Comparison of ENCODE assay signal across 1 cellular context in the genomic region with DNA sequence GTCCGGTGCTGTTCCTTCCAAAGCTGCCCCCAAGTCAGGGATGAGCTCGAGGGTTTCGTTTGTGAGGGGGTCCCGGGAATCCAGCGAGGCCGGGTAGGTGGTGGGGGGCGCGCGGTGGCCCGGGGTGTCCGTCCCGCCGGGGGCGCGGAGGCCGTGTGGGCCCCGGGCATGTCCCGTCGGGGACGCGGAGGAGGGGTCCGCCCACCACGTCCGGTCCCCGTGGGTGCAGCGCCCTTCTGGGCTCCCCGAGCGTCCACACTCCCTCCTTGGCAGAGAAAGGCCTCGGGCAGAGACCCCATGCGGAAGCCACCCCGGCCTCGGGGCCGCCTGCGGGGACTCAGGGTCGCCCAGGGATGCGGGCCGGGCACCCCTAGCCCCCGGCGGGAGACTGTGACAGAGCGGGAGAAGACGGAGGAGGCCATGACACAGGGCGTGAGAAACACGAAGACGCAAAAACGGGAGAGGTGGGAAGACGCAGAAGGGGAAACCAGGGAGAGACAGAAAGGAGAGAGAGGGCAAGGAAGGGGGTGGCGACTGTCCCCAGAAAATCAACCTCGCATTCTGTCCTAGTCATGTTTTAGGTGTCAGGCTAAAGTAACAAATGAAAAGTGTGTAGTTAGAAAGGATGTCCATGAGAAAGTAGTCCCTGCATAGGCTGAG.
TF ChIP-seq lines count a peak whose summit lies in the region.

No MANE protein-coding gene starts in this region.

TF ChIP-seq in K562, 482 proteins besides CTCF, POLR2A, EP300 and RAD21 (continues in another document):
- TF ChIP-seq ARID2 (IDR thresholded peaks at IDR 0.05) (peak; percentile 57; the same call in 1 of the 2 replicates), MYC (IDR thresholded peaks at IDR 0.05; ENCODE audit: low read depth, low read length) (0 out of 2 replicates have a peak, but pooled peaks have one; percentile 16), MYC (CRISPR knock-in tag; IDR thresholded peaks at IDR 0.05; ENCODE audit: borderline replicate concordance, low read depth) (no peak), ZNF282 (CRISPR knock-in tag; IDR thresholded peaks at IDR 0.05) (peak; percentile 90), STAG1 (CRISPR knock-in tag; IDR thresholded peaks at IDR 0.05; ENCODE audit: borderline replicate concordance) (peak; percentile 59; the same call in 1 of the 2 replicates), CBFA2T3 (IDR thresholded peaks at IDR 0.05) (0 out of 2 replicates have a peak, but pooled peaks have one; percentile 1), TBP (optimal IDR thresholded peaks at IDR 0.05; ENCODE audit: low read depth, low read length) (no peak), TSC22D4 (tag; IDR thresholded peaks at IDR 0.05) (no peak), ZBTB7A (IDR thresholded peaks at IDR 0.05; ENCODE audit: borderline replicate concordance, control insufficient read depth, low read depth, low read length) (peak; percentile 85), SMARCA5 (IDR thresholded peaks at IDR 0.05) (0 out of 2 replicates have a peak, but pooled peaks have one; percentile 14), HDGF (IDR thresholded peaks at IDR 0.05) (peak; percentile 37; the same call in 1 of the 2 replicates), ZNF589 (CRISPR knock-in tag; IDR thresholded peaks at IDR 0.05; ENCODE audit: low read depth) (no peak), MIER1 (IDR thresholded peaks at IDR 0.05; ENCODE audit: low read depth) (peak; percentile 54; the same call in 1 of the 2 replicates), ARNT (IDR thresholded peaks at IDR 0.05) (no peak; a peak in 1 of 4 replicates), THRAP3 (IDR thresholded peaks at IDR 0.05; ENCODE audit: borderline replicate concordance) (peak; percentile 55; the same call in 1 of the 2 replicates), GABPB2 (CRISPR knock-in tag; conservative IDR thresholded peaks at IDR 0.05) (0 out of 2 replicates have a peak, but pooled peaks have one; percentile 44), IFI16 (CRISPR knock-in tag; IDR thresholded peaks at IDR 0.05) (no peak), NONO (IDR thresholded peaks at IDR 0.05; ENCODE audit: low read depth in 2 of 2, low read length in 1 of 2) (no peak), EGR1 (conservative IDR thresholded peaks at IDR 0.05) (peak; percentile 93), HLTF (IDR thresholded peaks at IDR 0.05) (peak; percentile 88), RBFOX2 (IDR thresholded peaks at IDR 0.05; ENCODE audit: low read depth, low read length) (no peak; the same call in 1 of the 2 replicates), BCOR (IDR thresholded peaks at IDR 0.05) (peak; percentile 8; the same call in 1 of the 2 replicates), L3MBTL2 (IDR thresholded peaks at IDR 0.05) (peak; percentile 76), POLR2B (IDR thresholded peaks at IDR 0.05; ENCODE audit: low read depth, partially characterized antibody) (peak; percentile 9), NFIC (IDR thresholded peaks at IDR 0.05) (peak; percentile 38; the same call in 1 of the 2 replicates), ZNF561 (CRISPR knock-in tag; conservative IDR thresholded peaks at IDR 0.05) (0 out of 2 replicates have a peak, but pooled peaks have one; percentile 20), KAT2B (IDR thresholded peaks at IDR 0.05; ENCODE audit: low read depth, low read length) (no peak), ELF4 (CRISPR knock-in tag; IDR thresholded peaks at IDR 0.05) (peak; percentile 59; the same call in 1 of the 2 replicates)
- TF ChIP-seq, protein P1, sequence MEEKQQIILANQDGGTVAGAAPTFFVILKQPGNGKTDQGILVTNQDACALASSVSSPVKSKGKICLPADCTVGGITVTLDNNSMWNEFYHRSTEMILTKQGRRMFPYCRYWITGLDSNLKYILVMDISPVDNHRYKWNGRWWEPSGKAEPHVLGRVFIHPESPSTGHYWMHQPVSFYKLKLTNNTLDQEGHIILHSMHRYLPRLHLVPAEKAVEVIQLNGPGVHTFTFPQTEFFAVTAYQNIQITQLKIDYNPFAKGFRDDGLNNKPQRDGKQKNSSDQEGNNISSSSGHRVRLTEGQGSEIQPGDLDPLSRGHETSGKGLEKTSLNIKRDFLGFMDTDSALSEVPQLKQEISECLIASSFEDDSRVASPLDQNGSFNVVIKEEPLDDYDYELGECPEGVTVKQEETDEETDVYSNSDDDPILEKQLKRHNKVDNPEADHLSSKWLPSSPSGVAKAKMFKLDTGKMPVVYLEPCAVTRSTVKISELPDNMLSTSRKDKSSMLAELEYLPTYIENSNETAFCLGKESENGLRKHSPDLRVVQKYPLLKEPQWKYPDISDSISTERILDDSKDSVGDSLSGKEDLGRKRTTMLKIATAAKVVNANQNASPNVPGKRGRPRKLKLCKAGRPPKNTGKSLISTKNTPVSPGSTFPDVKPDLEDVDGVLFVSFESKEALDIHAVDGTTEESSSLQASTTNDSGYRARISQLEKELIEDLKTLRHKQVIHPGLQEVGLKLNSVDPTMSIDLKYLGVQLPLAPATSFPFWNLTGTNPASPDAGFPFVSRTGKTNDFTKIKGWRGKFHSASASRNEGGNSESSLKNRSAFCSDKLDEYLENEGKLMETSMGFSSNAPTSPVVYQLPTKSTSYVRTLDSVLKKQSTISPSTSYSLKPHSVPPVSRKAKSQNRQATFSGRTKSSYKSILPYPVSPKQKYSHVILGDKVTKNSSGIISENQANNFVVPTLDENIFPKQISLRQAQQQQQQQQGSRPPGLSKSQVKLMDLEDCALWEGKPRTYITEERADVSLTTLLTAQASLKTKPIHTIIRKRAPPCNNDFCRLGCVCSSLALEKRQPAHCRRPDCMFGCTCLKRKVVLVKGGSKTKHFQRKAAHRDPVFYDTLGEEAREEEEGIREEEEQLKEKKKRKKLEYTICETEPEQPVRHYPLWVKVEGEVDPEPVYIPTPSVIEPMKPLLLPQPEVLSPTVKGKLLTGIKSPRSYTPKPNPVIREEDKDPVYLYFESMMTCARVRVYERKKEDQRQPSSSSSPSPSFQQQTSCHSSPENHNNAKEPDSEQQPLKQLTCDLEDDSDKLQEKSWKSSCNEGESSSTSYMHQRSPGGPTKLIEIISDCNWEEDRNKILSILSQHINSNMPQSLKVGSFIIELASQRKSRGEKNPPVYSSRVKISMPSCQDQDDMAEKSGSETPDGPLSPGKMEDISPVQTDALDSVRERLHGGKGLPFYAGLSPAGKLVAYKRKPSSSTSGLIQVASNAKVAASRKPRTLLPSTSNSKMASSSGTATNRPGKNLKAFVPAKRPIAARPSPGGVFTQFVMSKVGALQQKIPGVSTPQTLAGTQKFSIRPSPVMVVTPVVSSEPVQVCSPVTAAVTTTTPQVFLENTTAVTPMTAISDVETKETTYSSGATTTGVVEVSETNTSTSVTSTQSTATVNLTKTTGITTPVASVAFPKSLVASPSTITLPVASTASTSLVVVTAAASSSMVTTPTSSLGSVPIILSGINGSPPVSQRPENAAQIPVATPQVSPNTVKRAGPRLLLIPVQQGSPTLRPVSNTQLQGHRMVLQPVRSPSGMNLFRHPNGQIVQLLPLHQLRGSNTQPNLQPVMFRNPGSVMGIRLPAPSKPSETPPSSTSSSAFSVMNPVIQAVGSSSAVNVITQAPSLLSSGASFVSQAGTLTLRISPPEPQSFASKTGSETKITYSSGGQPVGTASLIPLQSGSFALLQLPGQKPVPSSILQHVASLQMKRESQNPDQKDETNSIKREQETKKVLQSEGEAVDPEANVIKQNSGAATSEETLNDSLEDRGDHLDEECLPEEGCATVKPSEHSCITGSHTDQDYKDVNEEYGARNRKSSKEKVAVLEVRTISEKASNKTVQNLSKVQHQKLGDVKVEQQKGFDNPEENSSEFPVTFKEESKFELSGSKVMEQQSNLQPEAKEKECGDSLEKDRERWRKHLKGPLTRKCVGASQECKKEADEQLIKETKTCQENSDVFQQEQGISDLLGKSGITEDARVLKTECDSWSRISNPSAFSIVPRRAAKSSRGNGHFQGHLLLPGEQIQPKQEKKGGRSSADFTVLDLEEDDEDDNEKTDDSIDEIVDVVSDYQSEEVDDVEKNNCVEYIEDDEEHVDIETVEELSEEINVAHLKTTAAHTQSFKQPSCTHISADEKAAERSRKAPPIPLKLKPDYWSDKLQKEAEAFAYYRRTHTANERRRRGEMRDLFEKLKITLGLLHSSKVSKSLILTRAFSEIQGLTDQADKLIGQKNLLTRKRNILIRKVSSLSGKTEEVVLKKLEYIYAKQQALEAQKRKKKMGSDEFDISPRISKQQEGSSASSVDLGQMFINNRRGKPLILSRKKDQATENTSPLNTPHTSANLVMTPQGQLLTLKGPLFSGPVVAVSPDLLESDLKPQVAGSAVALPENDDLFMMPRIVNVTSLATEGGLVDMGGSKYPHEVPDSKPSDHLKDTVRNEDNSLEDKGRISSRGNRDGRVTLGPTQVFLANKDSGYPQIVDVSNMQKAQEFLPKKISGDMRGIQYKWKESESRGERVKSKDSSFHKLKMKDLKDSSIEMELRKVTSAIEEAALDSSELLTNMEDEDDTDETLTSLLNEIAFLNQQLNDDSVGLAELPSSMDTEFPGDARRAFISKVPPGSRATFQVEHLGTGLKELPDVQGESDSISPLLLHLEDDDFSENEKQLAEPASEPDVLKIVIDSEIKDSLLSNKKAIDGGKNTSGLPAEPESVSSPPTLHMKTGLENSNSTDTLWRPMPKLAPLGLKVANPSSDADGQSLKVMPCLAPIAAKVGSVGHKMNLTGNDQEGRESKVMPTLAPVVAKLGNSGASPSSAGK (IDR thresholded peaks at IDR 0.05), result peak; percentile 93
- TF ChIP-seq, protein P2, sequence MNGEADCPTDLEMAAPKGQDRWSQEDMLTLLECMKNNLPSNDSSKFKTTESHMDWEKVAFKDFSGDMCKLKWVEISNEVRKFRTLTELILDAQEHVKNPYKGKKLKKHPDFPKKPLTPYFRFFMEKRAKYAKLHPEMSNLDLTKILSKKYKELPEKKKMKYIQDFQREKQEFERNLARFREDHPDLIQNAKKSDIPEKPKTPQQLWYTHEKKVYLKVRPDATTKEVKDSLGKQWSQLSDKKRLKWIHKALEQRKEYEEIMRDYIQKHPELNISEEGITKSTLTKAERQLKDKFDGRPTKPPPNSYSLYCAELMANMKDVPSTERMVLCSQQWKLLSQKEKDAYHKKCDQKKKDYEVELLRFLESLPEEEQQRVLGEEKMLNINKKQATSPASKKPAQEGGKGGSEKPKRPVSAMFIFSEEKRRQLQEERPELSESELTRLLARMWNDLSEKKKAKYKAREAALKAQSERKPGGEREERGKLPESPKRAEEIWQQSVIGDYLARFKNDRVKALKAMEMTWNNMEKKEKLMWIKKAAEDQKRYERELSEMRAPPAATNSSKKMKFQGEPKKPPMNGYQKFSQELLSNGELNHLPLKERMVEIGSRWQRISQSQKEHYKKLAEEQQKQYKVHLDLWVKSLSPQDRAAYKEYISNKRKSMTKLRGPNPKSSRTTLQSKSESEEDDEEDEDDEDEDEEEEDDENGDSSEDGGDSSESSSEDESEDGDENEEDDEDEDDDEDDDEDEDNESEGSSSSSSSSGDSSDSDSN (IDR thresholded peaks at IDR 0.05; ENCODE audit: borderline replicate concordance in 1 of 2, low read depth in 2 of 2, low read length in 2 of 2), result peak in 1 of 2 experiments; percentile 4; a peak in 2 of 4 replicates
- TF ChIP-seq, protein P3, sequence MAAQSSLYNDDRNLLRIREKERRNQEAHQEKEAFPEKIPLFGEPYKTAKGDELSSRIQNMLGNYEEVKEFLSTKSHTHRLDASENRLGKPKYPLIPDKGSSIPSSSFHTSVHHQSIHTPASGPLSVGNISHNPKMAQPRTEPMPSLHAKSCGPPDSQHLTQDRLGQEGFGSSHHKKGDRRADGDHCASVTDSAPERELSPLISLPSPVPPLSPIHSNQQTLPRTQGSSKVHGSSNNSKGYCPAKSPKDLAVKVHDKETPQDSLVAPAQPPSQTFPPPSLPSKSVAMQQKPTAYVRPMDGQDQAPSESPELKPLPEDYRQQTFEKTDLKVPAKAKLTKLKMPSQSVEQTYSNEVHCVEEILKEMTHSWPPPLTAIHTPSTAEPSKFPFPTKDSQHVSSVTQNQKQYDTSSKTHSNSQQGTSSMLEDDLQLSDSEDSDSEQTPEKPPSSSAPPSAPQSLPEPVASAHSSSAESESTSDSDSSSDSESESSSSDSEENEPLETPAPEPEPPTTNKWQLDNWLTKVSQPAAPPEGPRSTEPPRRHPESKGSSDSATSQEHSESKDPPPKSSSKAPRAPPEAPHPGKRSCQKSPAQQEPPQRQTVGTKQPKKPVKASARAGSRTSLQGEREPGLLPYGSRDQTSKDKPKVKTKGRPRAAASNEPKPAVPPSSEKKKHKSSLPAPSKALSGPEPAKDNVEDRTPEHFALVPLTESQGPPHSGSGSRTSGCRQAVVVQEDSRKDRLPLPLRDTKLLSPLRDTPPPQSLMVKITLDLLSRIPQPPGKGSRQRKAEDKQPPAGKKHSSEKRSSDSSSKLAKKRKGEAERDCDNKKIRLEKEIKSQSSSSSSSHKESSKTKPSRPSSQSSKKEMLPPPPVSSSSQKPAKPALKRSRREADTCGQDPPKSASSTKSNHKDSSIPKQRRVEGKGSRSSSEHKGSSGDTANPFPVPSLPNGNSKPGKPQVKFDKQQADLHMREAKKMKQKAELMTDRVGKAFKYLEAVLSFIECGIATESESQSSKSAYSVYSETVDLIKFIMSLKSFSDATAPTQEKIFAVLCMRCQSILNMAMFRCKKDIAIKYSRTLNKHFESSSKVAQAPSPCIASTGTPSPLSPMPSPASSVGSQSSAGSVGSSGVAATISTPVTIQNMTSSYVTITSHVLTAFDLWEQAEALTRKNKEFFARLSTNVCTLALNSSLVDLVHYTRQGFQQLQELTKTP (IDR thresholded peaks at IDR 0.05; ENCODE audit: low read depth in 1 of 2, partially characterized antibody in 2 of 2), result peak; percentile 36 to 37
- TF ChIP-seq, protein P4, sequence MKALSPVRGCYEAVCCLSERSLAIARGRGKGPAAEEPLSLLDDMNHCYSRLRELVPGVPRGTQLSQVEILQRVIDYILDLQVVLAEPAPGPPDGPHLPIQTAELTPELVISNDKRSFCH (CRISPR knock-in tag; IDR thresholded peaks at IDR 0.05), result no peak
- TF ChIP-seq, protein P4 (tag; IDR thresholded peaks at IDR 0.05), result peak; percentile 14; the same call in 1 of the 2 replicates
- TF ChIP-seq, protein P5, sequence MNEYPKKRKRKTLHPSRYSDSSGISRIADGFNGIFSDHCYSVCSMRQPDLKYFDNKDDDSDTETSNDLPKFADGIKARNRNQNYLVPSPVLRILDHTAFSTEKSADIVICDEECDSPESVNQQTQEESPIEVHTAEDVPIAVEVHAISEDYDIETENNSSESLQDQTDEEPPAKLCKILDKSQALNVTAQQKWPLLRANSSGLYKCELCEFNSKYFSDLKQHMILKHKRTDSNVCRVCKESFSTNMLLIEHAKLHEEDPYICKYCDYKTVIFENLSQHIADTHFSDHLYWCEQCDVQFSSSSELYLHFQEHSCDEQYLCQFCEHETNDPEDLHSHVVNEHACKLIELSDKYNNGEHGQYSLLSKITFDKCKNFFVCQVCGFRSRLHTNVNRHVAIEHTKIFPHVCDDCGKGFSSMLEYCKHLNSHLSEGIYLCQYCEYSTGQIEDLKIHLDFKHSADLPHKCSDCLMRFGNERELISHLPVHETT (CRISPR knock-in tag; conservative IDR thresholded peaks at IDR 0.05 in 1 of 2, IDR thresholded peaks at IDR 0.05 in 1 of 2), result peak in 1 of 2 experiments; percentile 9; a peak in 1 of 4 replicates
- TF ChIP-seq, protein P6, sequence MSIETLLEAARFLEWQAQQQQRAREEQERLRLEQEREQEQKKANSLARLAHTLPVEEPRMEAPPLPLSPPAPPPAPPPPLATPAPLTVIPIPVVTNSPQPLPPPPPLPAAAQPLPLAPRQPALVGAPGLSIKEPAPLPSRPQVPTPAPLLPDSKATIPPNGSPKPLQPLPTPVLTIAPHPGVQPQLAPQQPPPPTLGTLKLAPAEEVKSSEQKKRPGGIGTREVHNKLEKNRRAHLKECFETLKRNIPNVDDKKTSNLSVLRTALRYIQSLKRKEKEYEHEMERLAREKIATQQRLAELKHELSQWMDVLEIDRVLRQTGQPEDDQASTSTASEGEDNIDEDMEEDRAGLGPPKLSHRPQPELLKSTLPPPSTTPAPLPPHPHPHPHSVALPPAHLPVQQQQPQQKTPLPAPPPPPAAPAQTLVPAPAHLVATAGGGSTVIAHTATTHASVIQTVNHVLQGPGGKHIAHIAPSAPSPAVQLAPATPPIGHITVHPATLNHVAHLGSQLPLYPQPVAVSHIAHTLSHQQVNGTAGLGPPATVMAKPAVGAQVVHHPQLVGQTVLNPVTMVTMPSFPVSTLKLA (conservative IDR thresholded peaks at IDR 0.05), result 0 out of 4 replicates have a peak, but pooled peaks of 1 of the 2 experiments have one; percentile 22
